25 cellular contexts compared by ENCODE assay signal in the genomic region with DNA sequence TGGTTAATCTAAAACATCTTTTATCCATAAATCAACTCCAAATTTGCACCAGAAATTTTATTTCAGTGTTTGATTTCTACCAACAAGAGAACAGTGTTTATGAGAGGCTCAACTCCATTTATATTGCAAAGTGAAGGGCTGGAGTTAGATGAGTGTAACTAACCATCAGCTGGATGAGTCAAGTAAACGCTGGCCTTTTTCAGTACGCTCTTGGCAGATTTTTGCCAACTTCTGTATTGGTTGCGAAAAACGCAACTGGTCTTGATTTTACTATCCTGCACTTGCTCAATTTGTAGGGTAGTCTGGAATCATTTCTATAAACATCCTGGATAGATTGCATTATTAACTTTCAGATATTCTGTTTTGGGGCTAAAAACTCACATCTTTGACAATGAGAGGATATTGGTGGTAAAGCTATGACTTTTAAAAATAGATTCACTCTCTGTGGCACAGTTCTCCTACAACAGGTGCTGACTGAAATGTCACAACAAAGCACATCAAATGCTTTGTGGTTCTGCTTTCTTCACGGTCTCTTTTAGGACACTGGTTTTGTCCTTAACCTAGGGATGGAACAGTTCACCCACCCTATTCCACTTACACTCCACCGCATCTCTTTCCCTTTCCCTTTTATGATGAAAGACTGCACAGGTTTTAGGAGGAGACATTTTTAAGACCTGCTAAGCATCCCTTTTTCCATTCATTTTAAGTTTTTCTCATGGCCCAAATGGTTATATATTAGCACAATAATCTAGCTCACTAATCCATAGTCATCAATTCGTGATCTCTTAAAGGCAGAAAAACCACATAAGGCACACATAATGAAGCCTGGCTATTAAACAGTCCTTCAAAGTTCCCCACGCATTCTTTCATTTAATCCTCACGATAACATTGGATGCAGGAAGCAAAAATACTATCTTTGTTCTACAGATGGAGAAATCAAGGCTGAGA. TPM values are rescaled to one million over a fixed set of nuclear protein-coding genes. Genes with fewer than 3 reads are reported as not detected.
A peak's percentile ranks its signal among the peaks of the same experiment; 100 is the strongest.
DNase-seq lines count a peak whose midpoint lies in the region; ATAC-seq lines count a peak whose summit lies in the region.
"Had no signal": no experiment of that assay in that cellular context is flagged by ENCODE, and none has a peak within 500 bp of the region (broad histone marks: within the 10 kb centered on the region; RNA-seq: fewer than 3 reads in every experiment).

No MANE protein-coding gene starts in this region.

- H3K9ac ChIP-seq in SK-N-MC (ENCODE audit: insufficient read length) (no peak overlapping the region), skeletal muscle tissue (ENCODE audit: low read depth in 1 of 3, low read length in 3 of 3) (no peak overlapping the region)
- H3K9ac ChIP-seq: parathyroid adenoma had no signal

- H3K36me3 ChIP-seq in SK-N-MC (ENCODE audit: insufficient read depth, low read length) = no peaks in the 10 kb centered on the region
- no peaks in the 10 kb centered on the region for H3K36me3 ChIP-seq in skeletal muscle tissue (ENCODE audit: control insufficient read depth in 3 of 3, insufficient read depth in 3 of 3, low read length in 3 of 3)
- H3K36me3 ChIP-seq: esophagus squamous epithelium, stomach, upper lobe of left lung had no signal

- H3K27ac ChIP-seq in SK-N-MC = 0 out of 2 replicates have a peak overlapping the region, but pooled peaks have one; percentile 29
- H3K27ac ChIP-seq in skeletal muscle tissue (ENCODE audit: low read depth, low read length) = peak overlapping the region; percentile 0
- H3K27ac ChIP-seq: esophagus squamous epithelium, parathyroid adenoma, RWPE1, stomach, upper lobe of left lung had no signal

- H3K9me3 ChIP-seq in SK-N-MC (ENCODE audit: low read depth, low read length) (no peaks in the 10 kb centered on the region), skeletal muscle tissue (ENCODE audit: control insufficient read depth in 3 of 3, low read length in 3 of 3) (no peaks in the 10 kb centered on the region)
- H3K9me3 ChIP-seq: esophagus squamous epithelium, stomach, upper lobe of left lung had no signal

- peaks cover 7 to 18% (median 18%) of the 10 kb centered on the region in 3 donors for H3K4me1 ChIP-seq in skeletal muscle tissue (ENCODE audit: control insufficient read depth in 3 of 3, insufficient read depth in 3 of 3, low read length in 3 of 3)
- H3K4me1 ChIP-seq: esophagus squamous epithelium, parathyroid adenoma, upper lobe of left lung had no signal

- no peaks in the 10 kb centered on the region for H3K27me3 ChIP-seq in skeletal muscle tissue (ENCODE audit: control insufficient read depth in 3 of 3, insufficient read depth in 3 of 3, low read length in 3 of 3)
- H3K27me3 ChIP-seq: esophagus squamous epithelium, stomach, upper lobe of left lung had no signal

- H3K4me3 ChIP-seq in SK-N-MC (no peak overlapping the region), skeletal muscle tissue (ENCODE audit: low read length in 3 of 3) (no peak overlapping the region)
- H3K4me3 ChIP-seq: esophagus squamous epithelium, stomach, upper lobe of left lung had no signal

- DNase-seq in GM04503 (ENCODE audit: low read depth) = peak; percentile 65
- no peak for DNase-seq in SK-N-MC (ENCODE audit: low read depth, low spot score)
- peak; percentile 54 for DNase-seq in fibroblast of the conjunctiva (ENCODE audit: low read depth)
- DNase-seq in KG1 (lab: John Stamatoyannopoulos, UW) = no peak
- no peak for DNase-seq in NCI-H1048 (lab: John Stamatoyannopoulos, UW)
- DNase-seq in NCI-H345 treated with DMSO at 0.1 percent for 48 hours (lab: John Stamatoyannopoulos, UW; ENCODE audit: unreplicated experiment) = no peak
- DNase-seq: activated CD4-positive, alpha-beta T cell treated with anti-CD3 and anti-CD28 coated beads, Interleukin-2, amount 50 U/mL, for 48 hours; activated naive CD4-positive, alpha-beta T cell; aorta; Calu3; esophagus squamous epithelium; kidney; mammary epithelial cell; MV-4-11; naive thymus-derived CD4-positive, alpha-beta T cell; NCI-H1930; NCI-H446 treated with DMSO at 0.1 percent for 48 hours; NK-92 treated with Interleukin-12 subunit alpha and Interleukin-12 subunit beta, amount 100 ng/mL, for 24 hours; stimulated activated CD4-positive, alpha-beta T cell treated with anti-CD3 and anti-CD28 coated beads, Interleukin-4, amount 100 ng/mL, for 1 hour; stomach; upper lobe of left lung had no signal

- no peak for ATAC-seq in HG03571 (IDR thresholded peaks at IDR 0.05; ENCODE audit: unreplicated experiment)
- ATAC-seq: naive thymus-derived CD4-positive, alpha-beta T cell had no signal

RNA-seq across cellular contexts. Expression of gene CACNA2D1, which starts 12.8 kb away (rescaled TPM):
- total RNA-seq in skeletal muscle tissue = 116 TPM
- total RNA-seq: naive thymus-derived CD4-positive, alpha-beta T cell had no signal

Comparison
In these comparisons a context has a peak if more than half of its experiments do, and no peak if none do; other contexts are left out.
1. DNase-seq: peak in GM04503 (single experiment) and fibroblast of the conjunctiva (single experiment); none in SK-N-MC (single experiment), KG1 (single experiment), NCI-H1048 (single experiment) and NCI-H345 treated with DMSO at 0.1 percent for 48 hours (single experiment).